ENCODE assay signal across 8 cellular contexts in the genomic region with DNA sequence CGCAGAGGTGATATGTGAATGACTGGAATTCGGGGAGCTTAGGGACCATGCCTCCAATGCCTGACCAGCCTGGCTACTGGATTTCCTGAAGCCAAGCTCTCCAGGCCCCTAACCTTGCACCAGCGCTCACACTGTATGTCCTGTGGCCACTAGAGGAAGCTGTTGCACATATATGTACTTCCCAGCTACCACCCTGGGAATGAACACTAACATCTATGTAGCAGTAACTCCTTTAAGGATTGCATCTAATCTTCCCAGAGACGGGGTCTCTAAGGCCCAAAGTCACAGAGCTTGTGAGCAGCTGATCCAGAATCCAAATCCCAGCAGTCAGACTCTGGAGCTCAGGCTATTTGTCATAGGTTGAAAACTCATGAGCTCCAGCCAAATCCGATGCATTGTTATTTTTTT. TPM values are rescaled to one million over a fixed set of nuclear protein-coding genes. Genes with fewer than 3 reads are reported as not detected.
DNase-seq lines count a peak whose midpoint lies in the region; ATAC-seq and TF ChIP-seq lines count a peak whose summit lies in the region.

No MANE protein-coding gene starts in this region.

- H3K27ac ChIP-seq in neutrophil (peak overlapping the region; percentile 80), gastrocnemius medialis (no peak overlapping the region)

- intact Hi-C loops in gastrocnemius medialis (cut with DNase I; ENCODE audit: low total_unique reads): no loop called here

- peak overlapping the region in 1 of 2 experiments; percentile 8 for H3K4me3 ChIP-seq in neutrophil (ENCODE audit: low read depth in 1 of 2, low read length in 1 of 2)
- H3K4me3 ChIP-seq in gastrocnemius medialis: no peak overlapping the region

- DNase-seq in ELF-1 (ENCODE audit: low read depth, low spot score) (peak; percentile 68), Kasumi-1 (lab: John Stamatoyannopoulos, UW) (peak; percentile 78 to 85), RPMI8226 (peak; percentile 27), erythroblast (lab: John Stamatoyannopoulos, UW) (peak; percentile 17 to 29), gastrocnemius medialis (no peak)
- no peak for DNase-seq in effector CD8-positive, alpha-beta T cell (lab: John Stamatoyannopoulos, UW)
- DNase-seq in activated effector memory CD4-positive, alpha-beta T cell treated with anti-CD3 and anti-CD28 coated beads, Interleukin-2, amount 50 U/mL, for 16 hours: no peak

- ATAC-seq in gastrocnemius medialis: no peak

- in situ Hi-C loops in gastrocnemius medialis (cut with MboI; ENCODE audit: low sequenced_read_pairs in 4 of 4): no loop called here

- H3K4me1 ChIP-seq in neutrophil (ENCODE audit: control insufficient read depth in 1 of 2, insufficient read depth in 1 of 2, low read depth in 1 of 2, low read length in 1 of 2): peaks cover 43 to 53% of the 10 kb centered on the region in 2 experiments
- no peaks in the 10 kb centered on the region for H3K4me1 ChIP-seq in gastrocnemius medialis

- H3K27me3 ChIP-seq in neutrophil (no peaks in the 10 kb centered on the region), gastrocnemius medialis (peaks cover 0 to 9% (median 5%) of the 10 kb centered on the region in 3 donors)

- no peaks in the 10 kb centered on the region for H3K36me3 ChIP-seq in neutrophil
- H3K36me3 ChIP-seq in gastrocnemius medialis: no peaks in the 10 kb centered on the region

- peak; percentile 25 for TF ChIP-seq CTCF in neutrophil (IDR thresholded peaks at IDR 0.05)
- no peak for TF ChIP-seq CTCF in gastrocnemius medialis (IDR thresholded peaks at IDR 0.05 in 4 of 5, conservative IDR thresholded peaks at IDR 0.05 in 1 of 5)

- no peak for TF ChIP-seq POLR2A in erythroblast (IDR thresholded peaks at IDR 0.05; ENCODE audit: low read length)
- TF ChIP-seq POLR2A in gastrocnemius medialis (IDR thresholded peaks at IDR 0.05): no peak

- H3K9me3 ChIP-seq in neutrophil (no peaks in the 10 kb centered on the region), gastrocnemius medialis (no peaks in the 10 kb centered on the region)

RNA-seq across cellular contexts. Expression of a gene that starts 20.4 kb away (rescaled TPM):
- not detected for total RNA-seq in gastrocnemius medialis

RNA-seq across cellular contexts. Expression of a gene that starts 26.9 kb away (rescaled TPM):
- not detected for total RNA-seq in gastrocnemius medialis

RNA-seq across cellular contexts. Expression of a gene that starts 45.5 kb away (rescaled TPM):
- not detected for total RNA-seq in gastrocnemius medialis

Comparison
In these comparisons a context has a peak if more than half of its experiments do, and no peak if none do; other contexts are left out.
1. DNase-seq: peak in ELF-1 (single experiment), Kasumi-1 (2 of 2), RPMI8226 (single experiment) and erythroblast (2 of 2); none in effector CD8-positive, alpha-beta T cell (single experiment), gastrocnemius medialis (0 of 2) and activated effector memory CD4-positive, alpha-beta T cell treated with anti-CD3 and anti-CD28 coated beads, Interleukin-2, amount 50 U/mL, for 16 hours (single experiment).